ENCODE assay signal across 20 cellular contexts in the genomic region with DNA sequence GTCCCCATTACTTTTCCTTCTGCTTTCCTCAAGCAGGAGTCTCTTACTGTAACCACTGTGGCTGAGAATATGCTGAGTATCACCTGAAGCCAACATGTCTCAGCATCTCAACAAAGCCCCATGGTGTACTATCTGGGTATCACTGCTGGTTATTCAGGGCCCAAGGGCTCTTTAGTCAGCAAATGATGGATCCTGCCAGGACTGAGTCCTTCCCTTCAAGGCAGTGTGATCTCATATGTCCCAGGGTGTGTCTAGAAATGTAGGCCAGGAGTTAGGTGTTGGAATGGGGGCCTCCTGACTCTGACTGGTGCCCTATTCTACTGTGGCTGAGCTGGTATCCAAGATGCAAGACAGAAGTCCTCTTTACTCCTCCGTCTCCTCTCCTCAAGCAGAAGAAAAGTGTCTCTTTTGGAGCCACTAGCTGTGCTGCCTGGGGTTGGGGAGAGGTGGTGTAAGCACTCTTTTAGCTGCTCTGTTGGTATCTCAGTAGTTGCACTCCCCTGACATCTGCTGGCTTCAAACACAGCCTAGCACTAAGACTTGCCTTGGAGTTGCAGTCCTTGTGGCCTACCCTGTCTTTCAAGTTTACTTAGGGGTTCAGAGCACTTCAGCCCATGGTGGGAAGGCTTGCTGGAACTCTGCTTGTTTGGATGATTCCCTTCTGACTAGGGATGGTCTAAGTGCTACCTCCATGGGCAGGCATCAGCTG. TPM values are rescaled to one million over a fixed set of nuclear protein-coding genes. Genes with fewer than 3 reads are reported as not detected.
DNase-seq lines count a peak whose midpoint lies in the region; FAIRE-seq and TF ChIP-seq lines count a peak whose summit lies in the region.
"Had no signal": no experiment of that assay in that cellular context is flagged by ENCODE, and none has a peak within 500 bp of the region (broad histone marks: within the 10 kb centered on the region; RNA-seq: fewer than 3 reads in every experiment).

No MANE protein-coding gene starts in this region.

- no peak for TF ChIP-seq CTCF in bronchial epithelial cell (IDR thresholded peaks at IDR 0.05; ENCODE audit: insufficient read depth, low read length, severe bottlenecking)

- H3K4me1 ChIP-seq in HAP-1, result no peaks in the 10 kb centered on the region; the same call in 1 of the 2 replicates
- H3K4me1 ChIP-seq: adrenal gland, BLaER1 had no signal

- FAIRE-seq in bronchial epithelial cell (lab: Jason Lieb, UNC) (peak; percentile 58), H54 (lab: Jason Lieb, UNC) (no peak)

- in situ Hi-C loops in HAP-1 (cut with MboI; ENCODE audit: low sequenced_read_pairs), result no loop called here

- no peaks in the 10 kb centered on the region for H3K36me3 ChIP-seq in bronchial epithelial cell (ENCODE audit: control insufficient read depth, insufficient read depth, low read length)
- H3K36me3 ChIP-seq in HAP-1 (replicated peaks), result no peaks in the 10 kb centered on the region
- H3K36me3 ChIP-seq: adrenal gland, BLaER1, neutrophil had no signal

- peak; percentile 52 for DNase-seq in Ammon's horn (ENCODE audit: low spot score)
- DNase-seq in Jurkat, Clone E6-1 (ENCODE audit: low read depth, low spot score), result peak; percentile 10
- DNase-seq in bronchial epithelial cell (ENCODE audit: low read depth), result peak; percentile 91
- DNase-seq in medulla oblongata (ENCODE audit: extremely low spot score), result peak; percentile 53
- no peak for DNase-seq in HAP-1 (ENCODE audit: low spot score in 2 of 2)
- no peak for DNase-seq in H54 (ENCODE audit: insufficient read length, low spot score)
- no peak for DNase-seq in posterior vena cava (ENCODE audit: low spot score)
- DNase-seq: ACHN; activated gamma-delta T cell treated with Interleukin-2 at 50 U/mL for 16 hours; activated T-cell treated with anti-CD3 and anti-CD28 coated beads, Interleukin-2, amount 50 U/mL, for 1 hour; adrenal gland; COR-L47; IMR-90; kidney glomerular epithelial cell; NCI-H1417 treated with DMSO at 0.1 percent for 48 hours; NCI-H510A treated with DMSO at 0.1 percent for 48 hours had no signal

- H3K4me3 ChIP-seq in Jurkat, Clone E6-1 (ENCODE audit: low read length), result no peak overlapping the region
- H3K4me3 ChIP-seq in bronchial epithelial cell (ENCODE audit: low read depth, low read length), result no peak overlapping the region
- H3K4me3 ChIP-seq in HAP-1, result no peak overlapping the region
- H3K4me3 ChIP-seq: adrenal gland, BLaER1, coronary artery, SK-N-MC had no signal

- no peaks in the 10 kb centered on the region for H3K27me3 ChIP-seq in bronchial epithelial cell (ENCODE audit: control insufficient read depth, insufficient read depth, low read length)
- H3K27me3 ChIP-seq in HAP-1 (ENCODE audit: low read depth), result no peaks in the 10 kb centered on the region
- H3K27me3 ChIP-seq: adrenal gland, BLaER1, neutrophil had no signal

- TF ChIP-seq POLR2A in H54 (IDR thresholded peaks at IDR 0.05; ENCODE audit: low read depth, low read length), result no peak

- H3K9me3 ChIP-seq in HAP-1, result no peaks in the 10 kb centered on the region
- H3K9me3 ChIP-seq: adrenal gland, BLaER1, neutrophil had no signal

- intact Hi-C loops in posterior vena cava (cut with DNase I), result no loop called here

RNA-seq across cellular contexts. Expression of a gene that starts 28.6 kb away (rescaled TPM):
- polyA plus RNA-seq in Jurkat, Clone E6-1 (2012; ENCODE audit: insufficient read depth, insufficient read length), result 296 TPM
- 162 and 415 TPM in 2 replicates for total RNA-seq in bronchial epithelial cell
- 1 to 10 TPM; 4.8 to 7.9 TPM for total RNA-seq in posterior vena cava

RNA-seq across cellular contexts. Expression of a gene that starts 47.1 kb away (rescaled TPM):
- polyA plus RNA-seq in Jurkat, Clone E6-1 (2012; ENCODE audit: insufficient read depth, insufficient read length), result 128 TPM
- total RNA-seq in bronchial epithelial cell (81.0 and 97.1 TPM in 2 replicates), posterior vena cava (10 to 100 TPM; 80.6 to 90.7 TPM)

Comparison
In these comparisons a context has a peak if more than half of its experiments do, and no peak if none do; other contexts are left out.
1. DNase-seq: peak in Ammon's horn (single experiment), Jurkat, Clone E6-1 (single experiment), bronchial epithelial cell (single experiment) and medulla oblongata (single experiment); none in HAP-1 (0 of 2), H54 (single experiment) and posterior vena cava (single experiment).
2. RNA of a gene that starts 28.6 kb away (total RNA-seq): 162 to 415 TPM in bronchial epithelial cell; 4.8 to 7.9 TPM in posterior vena cava; every median in the first group is over 10 times any median in the second.